7 cellular contexts compared by ENCODE assay signal in the genomic region with DNA sequence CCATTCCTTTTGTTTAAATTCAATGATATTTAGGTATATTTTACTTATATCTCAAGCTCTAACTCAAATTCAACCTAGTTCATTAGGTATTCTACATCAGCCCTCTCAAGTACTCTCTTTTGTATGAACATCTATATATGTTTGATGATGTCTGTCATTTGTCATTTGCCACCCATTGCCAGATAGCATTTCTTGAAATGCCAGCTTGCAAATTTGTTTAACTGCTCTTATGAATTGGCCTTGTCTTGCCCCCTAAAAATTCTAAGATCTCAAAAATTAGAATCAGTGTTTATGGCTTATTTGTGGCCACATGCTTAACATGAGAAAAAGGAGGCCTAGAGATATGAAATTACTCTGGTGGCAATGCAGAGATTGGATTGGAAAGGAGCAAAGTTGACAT.
"Had no signal": no experiment of that assay in that cellular context is flagged by ENCODE, and none has a peak within 500 bp of the region (broad histone marks: within the 10 kb centered on the region; RNA-seq: fewer than 3 reads in every experiment).

No MANE protein-coding gene starts in this region.

- DNase-seq: IMR-90, KBM-7, KG1 had no signal

- FAIRE-seq: HTR-8/SVneo, K562 had no signal

- H3K4me3 ChIP-seq: K562 had no signal

- H3K27ac ChIP-seq: HL-60, KMS-11 had no signal

- H3K4me2 ChIP-seq: KMS-11 had no signal

- ATAC-seq: K562 had no signal

- H3K9ac ChIP-seq: KMS-11 had no signal
